Comparison of ENCODE assay signal across 1 cellular context in the genomic region with DNA sequence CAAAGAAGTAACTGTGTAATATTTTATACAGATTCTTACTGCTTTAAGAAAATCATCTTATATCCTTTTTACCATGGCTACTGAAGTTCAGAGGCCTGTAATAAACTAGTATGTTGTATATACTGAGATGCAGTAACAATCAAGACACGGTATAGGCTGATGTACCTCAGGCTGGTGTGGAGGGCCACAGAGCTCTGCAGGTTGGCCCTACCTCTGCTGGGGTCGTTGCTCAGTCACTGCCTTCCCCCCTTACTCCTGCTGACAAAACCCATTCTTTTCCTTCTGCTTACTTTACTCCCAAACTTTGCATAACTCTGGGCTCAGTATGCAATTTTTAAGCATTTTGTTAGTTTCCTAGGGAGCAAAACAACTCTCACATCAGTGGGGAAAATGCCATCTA.
TF ChIP-seq lines count a peak whose summit lies in the region.

No MANE protein-coding gene starts in this region.

TF ChIP-seq in H1, 55 proteins besides CTCF, POLR2A, EP300 and RAD21:
- TF ChIP-seq, protein P1, sequence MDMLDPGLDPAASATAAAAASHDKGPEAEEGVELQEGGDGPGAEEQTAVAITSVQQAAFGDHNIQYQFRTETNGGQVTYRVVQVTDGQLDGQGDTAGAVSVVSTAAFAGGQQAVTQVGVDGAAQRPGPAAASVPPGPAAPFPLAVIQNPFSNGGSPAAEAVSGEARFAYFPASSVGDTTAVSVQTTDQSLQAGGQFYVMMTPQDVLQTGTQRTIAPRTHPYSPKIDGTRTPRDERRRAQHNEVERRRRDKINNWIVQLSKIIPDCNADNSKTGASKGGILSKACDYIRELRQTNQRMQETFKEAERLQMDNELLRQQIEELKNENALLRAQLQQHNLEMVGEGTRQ (IDR thresholded peaks at IDR 0.05; ENCODE audit: low read length): no peak
- no peak for TF ChIP-seq SP1 (IDR thresholded peaks at IDR 0.05; ENCODE audit: low read depth, low read length)
- TF ChIP-seq, protein P2, sequence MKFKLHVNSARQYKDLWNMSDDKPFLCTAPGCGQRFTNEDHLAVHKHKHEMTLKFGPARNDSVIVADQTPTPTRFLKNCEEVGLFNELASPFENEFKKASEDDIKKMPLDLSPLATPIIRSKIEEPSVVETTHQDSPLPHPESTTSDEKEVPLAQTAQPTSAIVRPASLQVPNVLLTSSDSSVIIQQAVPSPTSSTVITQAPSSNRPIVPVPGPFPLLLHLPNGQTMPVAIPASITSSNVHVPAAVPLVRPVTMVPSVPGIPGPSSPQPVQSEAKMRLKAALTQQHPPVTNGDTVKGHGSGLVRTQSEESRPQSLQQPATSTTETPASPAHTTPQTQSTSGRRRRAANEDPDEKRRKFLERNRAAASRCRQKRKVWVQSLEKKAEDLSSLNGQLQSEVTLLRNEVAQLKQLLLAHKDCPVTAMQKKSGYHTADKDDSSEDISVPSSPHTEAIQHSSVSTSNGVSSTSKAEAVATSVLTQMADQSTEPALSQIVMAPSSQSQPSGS (IDR thresholded peaks at IDR 0.05; ENCODE audit: low read length): no peak
- TF ChIP-seq RXRA (IDR thresholded peaks at IDR 0.05; ENCODE audit: insufficient read depth, low read depth, low read length): no peak
- TF ChIP-seq, protein P3, sequence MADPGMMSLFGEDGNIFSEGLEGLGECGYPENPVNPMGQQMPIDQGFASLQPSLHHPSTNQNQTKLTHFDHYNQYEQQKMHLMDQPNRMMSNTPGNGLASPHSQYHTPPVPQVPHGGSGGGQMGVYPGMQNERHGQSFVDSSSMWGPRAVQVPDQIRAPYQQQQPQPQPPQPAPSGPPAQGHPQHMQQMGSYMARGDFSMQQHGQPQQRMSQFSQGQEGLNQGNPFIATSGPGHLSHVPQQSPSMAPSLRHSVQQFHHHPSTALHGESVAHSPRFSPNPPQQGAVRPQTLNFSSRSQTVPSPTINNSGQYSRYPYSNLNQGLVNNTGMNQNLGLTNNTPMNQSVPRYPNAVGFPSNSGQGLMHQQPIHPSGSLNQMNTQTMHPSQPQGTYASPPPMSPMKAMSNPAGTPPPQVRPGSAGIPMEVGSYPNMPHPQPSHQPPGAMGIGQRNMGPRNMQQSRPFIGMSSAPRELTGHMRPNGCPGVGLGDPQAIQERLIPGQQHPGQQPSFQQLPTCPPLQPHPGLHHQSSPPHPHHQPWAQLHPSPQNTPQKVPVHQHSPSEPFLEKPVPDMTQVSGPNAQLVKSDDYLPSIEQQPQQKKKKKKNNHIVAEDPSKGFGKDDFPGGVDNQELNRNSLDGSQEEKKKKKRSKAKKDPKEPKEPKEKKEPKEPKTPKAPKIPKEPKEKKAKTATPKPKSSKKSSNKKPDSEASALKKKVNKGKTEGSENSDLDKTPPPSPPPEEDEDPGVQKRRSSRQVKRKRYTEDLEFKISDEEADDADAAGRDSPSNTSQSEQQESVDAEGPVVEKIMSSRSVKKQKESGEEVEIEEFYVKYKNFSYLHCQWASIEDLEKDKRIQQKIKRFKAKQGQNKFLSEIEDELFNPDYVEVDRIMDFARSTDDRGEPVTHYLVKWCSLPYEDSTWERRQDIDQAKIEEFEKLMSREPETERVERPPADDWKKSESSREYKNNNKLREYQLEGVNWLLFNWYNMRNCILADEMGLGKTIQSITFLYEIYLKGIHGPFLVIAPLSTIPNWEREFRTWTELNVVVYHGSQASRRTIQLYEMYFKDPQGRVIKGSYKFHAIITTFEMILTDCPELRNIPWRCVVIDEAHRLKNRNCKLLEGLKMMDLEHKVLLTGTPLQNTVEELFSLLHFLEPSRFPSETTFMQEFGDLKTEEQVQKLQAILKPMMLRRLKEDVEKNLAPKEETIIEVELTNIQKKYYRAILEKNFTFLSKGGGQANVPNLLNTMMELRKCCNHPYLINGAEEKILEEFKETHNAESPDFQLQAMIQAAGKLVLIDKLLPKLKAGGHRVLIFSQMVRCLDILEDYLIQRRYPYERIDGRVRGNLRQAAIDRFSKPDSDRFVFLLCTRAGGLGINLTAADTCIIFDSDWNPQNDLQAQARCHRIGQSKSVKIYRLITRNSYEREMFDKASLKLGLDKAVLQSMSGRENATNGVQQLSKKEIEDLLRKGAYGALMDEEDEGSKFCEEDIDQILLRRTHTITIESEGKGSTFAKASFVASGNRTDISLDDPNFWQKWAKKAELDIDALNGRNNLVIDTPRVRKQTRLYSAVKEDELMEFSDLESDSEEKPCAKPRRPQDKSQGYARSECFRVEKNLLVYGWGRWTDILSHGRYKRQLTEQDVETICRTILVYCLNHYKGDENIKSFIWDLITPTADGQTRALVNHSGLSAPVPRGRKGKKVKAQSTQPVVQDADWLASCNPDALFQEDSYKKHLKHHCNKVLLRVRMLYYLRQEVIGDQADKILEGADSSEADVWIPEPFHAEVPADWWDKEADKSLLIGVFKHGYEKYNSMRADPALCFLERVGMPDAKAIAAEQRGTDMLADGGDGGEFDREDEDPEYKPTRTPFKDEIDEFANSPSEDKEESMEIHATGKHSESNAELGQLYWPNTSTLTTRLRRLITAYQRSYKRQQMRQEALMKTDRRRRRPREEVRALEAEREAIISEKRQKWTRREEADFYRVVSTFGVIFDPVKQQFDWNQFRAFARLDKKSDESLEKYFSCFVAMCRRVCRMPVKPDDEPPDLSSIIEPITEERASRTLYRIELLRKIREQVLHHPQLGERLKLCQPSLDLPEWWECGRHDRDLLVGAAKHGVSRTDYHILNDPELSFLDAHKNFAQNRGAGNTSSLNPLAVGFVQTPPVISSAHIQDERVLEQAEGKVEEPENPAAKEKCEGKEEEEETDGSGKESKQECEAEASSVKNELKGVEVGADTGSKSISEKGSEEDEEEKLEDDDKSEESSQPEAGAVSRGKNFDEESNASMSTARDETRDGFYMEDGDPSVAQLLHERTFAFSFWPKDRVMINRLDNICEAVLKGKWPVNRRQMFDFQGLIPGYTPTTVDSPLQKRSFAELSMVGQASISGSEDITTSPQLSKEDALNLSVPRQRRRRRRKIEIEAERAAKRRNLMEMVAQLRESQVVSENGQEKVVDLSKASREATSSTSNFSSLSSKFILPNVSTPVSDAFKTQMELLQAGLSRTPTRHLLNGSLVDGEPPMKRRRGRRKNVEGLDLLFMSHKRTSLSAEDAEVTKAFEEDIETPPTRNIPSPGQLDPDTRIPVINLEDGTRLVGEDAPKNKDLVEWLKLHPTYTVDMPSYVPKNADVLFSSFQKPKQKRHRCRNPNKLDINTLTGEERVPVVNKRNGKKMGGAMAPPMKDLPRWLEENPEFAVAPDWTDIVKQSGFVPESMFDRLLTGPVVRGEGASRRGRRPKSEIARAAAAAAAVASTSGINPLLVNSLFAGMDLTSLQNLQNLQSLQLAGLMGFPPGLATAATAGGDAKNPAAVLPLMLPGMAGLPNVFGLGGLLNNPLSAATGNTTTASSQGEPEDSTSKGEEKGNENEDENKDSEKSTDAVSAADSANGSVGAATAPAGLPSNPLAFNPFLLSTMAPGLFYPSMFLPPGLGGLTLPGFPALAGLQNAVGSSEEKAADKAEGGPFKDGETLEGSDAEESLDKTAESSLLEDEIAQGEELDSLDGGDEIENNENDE (IDR thresholded peaks at IDR 0.05; ENCODE audit: insufficient replicate concordance, low read length): no peak
- no peak for TF ChIP-seq NRF1 (IDR thresholded peaks at IDR 0.05; ENCODE audit: low read depth, low read length)
- TF ChIP-seq GTF2F1 (IDR thresholded peaks at IDR 0.05; ENCODE audit: borderline replicate concordance, low read depth, low read length): no peak
- no peak for TF ChIP-seq POU5F1 (IDR thresholded peaks at IDR 0.05; ENCODE audit: low read depth, low read length)
- no peak for TF ChIP-seq GABPA (IDR thresholded peaks at IDR 0.05; ENCODE audit: borderline replicate concordance, insufficient read depth, low read length)
- no peak for TF ChIP-seq CEBPB (IDR thresholded peaks at IDR 0.05; ENCODE audit: low read depth, low read length)
- no peak for TF ChIP-seq BRCA1 (IDR thresholded peaks at IDR 0.05; ENCODE audit: low read depth, low read length)
- TF ChIP-seq CREB1 (IDR thresholded peaks at IDR 0.05): no peak
- TF ChIP-seq TAF7 (optimal IDR thresholded peaks at IDR 0.05; ENCODE audit: borderline replicate concordance, low read depth, low read length): no peak
- no peak for TF ChIP-seq CBX8 (IDR thresholded peaks at IDR 0.05; ENCODE audit: borderline replicate concordance, low read depth, low read length)
- TF ChIP-seq KDM4A (IDR thresholded peaks at IDR 0.05; ENCODE audit: low read depth, low read length, severe bottlenecking): no peak
- no peak for TF ChIP-seq HDAC6 (IDR thresholded peaks at IDR 0.05; ENCODE audit: low read depth, low read length)
- no peak for TF ChIP-seq BCL11A (IDR thresholded peaks at IDR 0.05; ENCODE audit: low read depth in 2 of 2, low read length in 2 of 2)
